In genomic region chr16:27302126-27302525, GRCh38 we compare ENCODE assay signal across 1 cellular context.
TF ChIP-seq lines count a peak whose summit lies in the region.

No MANE protein-coding gene starts in this region.

TF ChIP-seq in H1, 55 proteins besides CTCF, POLR2A, EP300 and RAD21:
- no peak for TF ChIP-seq EZH2 (IDR thresholded peaks at IDR 0.05; ENCODE audit: low read depth, low read length, severe bottlenecking)
- no peak for TF ChIP-seq CHD1 (IDR thresholded peaks at IDR 0.05; ENCODE audit: low read depth, low read length)
- TF ChIP-seq CBX5 (IDR thresholded peaks at IDR 0.05; ENCODE audit: low read depth, low read length), result no peak
- no peak for TF ChIP-seq USF2 (IDR thresholded peaks at IDR 0.05; ENCODE audit: low read length)
- no peak for TF ChIP-seq SP4 (IDR thresholded peaks at IDR 0.05; ENCODE audit: low read length)
- no peak for TF ChIP-seq KDM4A (IDR thresholded peaks at IDR 0.05; ENCODE audit: low read depth, low read length, severe bottlenecking)
- TF ChIP-seq TBP (IDR thresholded peaks at IDR 0.05; ENCODE audit: low read depth, low read length), result no peak
- TF ChIP-seq BCL11A (IDR thresholded peaks at IDR 0.05; ENCODE audit: low read depth in 2 of 2, low read length in 2 of 2), result no peak
- TF ChIP-seq TAF7 (optimal IDR thresholded peaks at IDR 0.05; ENCODE audit: borderline replicate concordance, low read depth, low read length), result no peak
- no peak for TF ChIP-seq RNF2 (IDR thresholded peaks at IDR 0.05; ENCODE audit: borderline replicate concordance, low read depth, low read length, missing control alignments, poor library complexity, severe bottlenecking)
- no peak for TF ChIP-seq POLR2AphosphoS5 (IDR thresholded peaks at IDR 0.05; ENCODE audit: low read depth, low read length)
- no peak for TF ChIP-seq ATF3 (IDR thresholded peaks at IDR 0.05; ENCODE audit: insufficient read depth, low read depth, low read length)
- TF ChIP-seq TCF12 (IDR thresholded peaks at IDR 0.05; ENCODE audit: low read depth, low read length), result no peak
TF ChIP-seq in H1: peak in this region for 0.
